8 cellular contexts compared by ENCODE assay signal in the genomic region with DNA sequence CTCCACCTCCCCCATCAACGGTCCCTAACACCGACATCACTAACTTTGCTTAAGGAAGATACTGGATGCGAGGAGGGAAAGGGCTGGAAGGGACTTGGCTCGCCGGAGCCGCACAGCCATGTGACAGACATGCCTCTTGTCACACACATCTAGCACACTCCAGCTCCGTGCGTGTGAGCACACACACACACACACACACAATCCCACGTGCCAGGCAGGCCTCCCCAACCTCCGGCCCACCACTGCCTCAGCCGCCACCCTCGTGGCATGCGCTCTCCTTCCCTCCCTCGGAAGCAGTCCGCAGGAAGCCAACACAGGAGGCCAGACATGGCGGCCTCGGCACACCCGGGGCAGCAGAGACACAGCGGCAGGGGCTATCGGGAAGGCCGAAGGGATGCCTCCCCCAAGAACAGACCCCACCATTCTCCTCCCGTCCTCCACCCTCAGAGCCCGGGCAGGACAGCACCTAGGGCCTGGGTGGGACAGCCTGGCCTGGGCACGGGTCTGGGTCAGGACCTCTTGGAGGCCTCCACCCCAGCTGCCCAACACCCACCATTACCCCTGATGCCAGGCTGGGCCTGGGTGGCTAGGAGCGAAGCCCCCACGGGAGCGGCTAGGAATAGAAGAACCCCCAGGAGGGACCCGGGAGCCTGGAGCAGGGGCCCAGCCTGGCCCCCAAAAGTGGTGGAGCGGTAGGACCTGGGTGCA. TPM values are rescaled to one million over a fixed set of nuclear protein-coding genes. Genes with fewer than 3 reads are reported as not detected.
DNase-seq lines count a peak whose midpoint lies in the region; ATAC-seq lines count a peak whose summit lies in the region.

No MANE protein-coding gene starts in this region.

- in situ Hi-C loops in GM23248 (cut with MboI), result no loop called here

- H4K20me1 ChIP-seq in GM23248 (ENCODE audit: insufficient read depth), result no peaks in the 10 kb centered on the region

- peak; percentile 61 to 62 for DNase-seq in activated CD4-positive, alpha-beta T cell treated with anti-CD3 and anti-CD28 coated beads, Interleukin-2, amount 50 U/mL, for 4 hours
- peak in 3 of 4 experiments; percentile 34 to 45 (median 35) for DNase-seq in stimulated activated CD4-positive, alpha-beta T cell treated with anti-CD3 and anti-CD28 coated beads, Interleukin-1b, Interleukin-23, amount 100 ng/mL, for 24 hours (ENCODE audit: low read depth in 4 of 4, low spot score in 1 of 4)
- DNase-seq in GM23248 (no peak), NCI-H748 (lab: John Stamatoyannopoulos, UW; ENCODE audit: unreplicated experiment) (no peak), DMS79 (lab: John Stamatoyannopoulos, UW) (no peak), mesenteric fat pad (ENCODE audit: low spot score) (no peak)

- H3F3A ChIP-seq in GM23248 (ENCODE audit: insufficient read depth), result no peaks in the 10 kb centered on the region

- peaks cover 4% of the 10 kb centered on the region; the same call in 1 of the 2 replicates for H3K4me1 ChIP-seq in GM23248 (ENCODE audit: insufficient read depth)

- whole genome bisulfite sequencing in GM23248 (ENCODE audit: low coverage in 1 of 2, low lambda C conversion rate in 2 of 2, missing lambda C conversion rate in 2 of 2), 2 experiments, result 74 to 75% methylated on average over 29 of the region's 29 CpGs

- 0 out of 2 replicates have a peak, but pooled peaks cover 6% of the 10 kb centered on the region for H3K27me3 ChIP-seq in GM23248 (replicated peaks; ENCODE audit: insufficient read depth)

- H3K79me2 ChIP-seq in GM23248 (ENCODE audit: insufficient read depth), result no peaks in the 10 kb centered on the region

- no peak overlapping the region for H3K4me3 ChIP-seq in GM23248

- H2AFZ ChIP-seq in GM23248, result no peak overlapping the region

- ATAC-seq in HG02973 (IDR thresholded peaks at IDR 0.05; ENCODE audit: unreplicated experiment) (peak; percentile 19), esophagus mucosa (peak; percentile 24)

- H3K9me2 ChIP-seq in GM23248 (ENCODE audit: insufficient read depth), result no peaks in the 10 kb centered on the region

- H3K9me3 ChIP-seq in GM23248 (ENCODE audit: low read depth), result no peaks in the 10 kb centered on the region

- H3K36me3 ChIP-seq in GM23248 (ENCODE audit: low read depth), result no peaks in the 10 kb centered on the region

- no peak overlapping the region for H3K4me2 ChIP-seq in GM23248 (ENCODE audit: unreplicated experiment)

- H3K9ac ChIP-seq in GM23248, result no peak overlapping the region

- no peak overlapping the region for H3K27ac ChIP-seq in GM23248

RNA-seq across cellular contexts. Expression of a gene that starts 1.0 kb away (rescaled TPM):
- total RNA-seq in esophagus mucosa (4.3 TPM), mesenteric fat pad (33.6 TPM)
- total RNA-seq in GM23248 (2014; rRNA removed; shearing (Covaris generic)), result not detected in 2 replicates
- 0.32 TPM in 1 of 2 replicates, not detected in the other for polyA plus RNA-seq in GM23248 (2016; fragmentation: Nextera tagmentation; extraction: Ambion mirVana)

RNA-seq across cellular contexts. Expression of a gene that starts 34.1 kb away (rescaled TPM):
- total RNA-seq in esophagus mucosa, result 10.5 TPM
- 4.4 and 8.3 TPM in 2 replicates for total RNA-seq in GM23248 (2014; rRNA removed; shearing (Covaris generic))
- polyA plus RNA-seq in GM23248 (2016; fragmentation: Nextera tagmentation; extraction: Ambion mirVana), result 2.7 and 2.8 TPM in 2 replicates
- total RNA-seq in mesenteric fat pad, result 10.8 TPM

RNA-seq across cellular contexts. Expression of a gene that starts 57.9 kb away (rescaled TPM):
- total RNA-seq in esophagus mucosa (not detected), mesenteric fat pad (not detected)
- total RNA-seq in GM23248 (2014; rRNA removed; shearing (Covaris generic)), result 0.89 and 1.1 TPM in 2 replicates
- 0.19 and 0.48 TPM in 2 replicates for polyA plus RNA-seq in GM23248 (2016; fragmentation: Nextera tagmentation; extraction: Ambion mirVana)

Comparison
In these comparisons a context has a peak if more than half of its experiments do, and no peak if none do; other contexts are left out.
1. DNase-seq: peak in activated CD4-positive, alpha-beta T cell treated with anti-CD3 and anti-CD28 coated beads, Interleukin-2, amount 50 U/mL, for 4 hours (2 of 2) and stimulated activated CD4-positive, alpha-beta T cell treated with anti-CD3 and anti-CD28 coated beads, Interleukin-1b, Interleukin-23, amount 100 ng/mL, for 24 hours (3 of 4); none in GM23248 (single experiment), NCI-H748 (single experiment), DMS79 (single experiment) and mesenteric fat pad (single experiment).